11 cellular contexts compared by ENCODE assay signal in the genomic region with DNA sequence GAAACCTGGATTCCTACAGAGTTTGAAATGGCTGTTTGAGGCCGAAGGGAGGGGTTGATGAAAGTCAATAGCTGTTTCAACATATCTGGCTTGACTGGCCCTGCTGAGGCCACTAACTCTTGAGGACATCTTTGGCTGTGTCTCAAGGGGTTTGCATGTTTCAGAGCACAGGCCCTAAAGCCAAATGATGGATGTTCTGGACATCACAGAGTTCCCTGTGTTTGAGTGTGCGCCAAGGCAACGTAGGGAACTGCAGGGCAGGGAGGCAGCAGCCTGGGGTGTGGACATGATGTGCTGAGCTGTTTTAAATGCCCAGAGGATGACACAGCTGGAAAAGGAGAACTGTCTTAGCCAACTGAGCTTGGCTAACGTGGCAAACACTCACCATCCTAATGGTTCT.
A peak's percentile ranks its signal among the peaks of the same experiment; 100 is the strongest.
DNase-seq lines count a peak whose midpoint lies in the region; ATAC-seq and TF ChIP-seq lines count a peak whose summit lies in the region.
"Had no signal": no experiment of that assay in that cellular context is flagged by ENCODE, and none has a peak within 500 bp of the region (broad histone marks: within the 10 kb centered on the region; RNA-seq: fewer than 3 reads in every experiment).

No MANE protein-coding gene starts in this region.

- H3K4me1 ChIP-seq in GM23248 (ENCODE audit: insufficient read depth) (peaks cover 33% of the 10 kb centered on the region), adipocyte (ENCODE audit: control insufficient read depth, insufficient read depth, low read length) (peaks cover 34% of the 10 kb centered on the region), right cardiac atrium (ENCODE audit: control insufficient read depth, insufficient read depth, low read length) (peaks cover 15% of the 10 kb centered on the region)

- H3F3A ChIP-seq in GM23248 (ENCODE audit: insufficient read depth): peaks cover 33% of the 10 kb centered on the region

- CTCF ChIA-PET in activated CD8-positive, alpha-beta T cell treated with anti-CD3 and anti-CD28 coated beads for 36 hours (lab: Charles Lee): interaction anchor here (0.9 to 1.5 kb wide), 3 partner anchors 8 to 89 kb away, joined by 3 to 6 read pairs (median 3); no protein-coding TSS in a partner anchor

- no peaks in the 10 kb centered on the region for H3K27me3 Mint-ChIP-seq in stimulated activated memory B cell treated with anti-CD40 and anti-IgM and Interleukin-4, amounts not matched to agents 10 μg/mL and 1 μg/mL and 100 μg/mL, for 72 hours
- H3K27me3 Mint-ChIP-seq in activated CD8-positive, alpha-beta T cell treated with anti-CD3 and anti-CD28 coated beads for 36 hours: no peaks in the 10 kb centered on the region

- H3K27me3 ChIP-seq in GM23248 (replicated peaks; ENCODE audit: insufficient read depth) (no peaks in the 10 kb centered on the region), adipocyte (replicated peaks; ENCODE audit: control insufficient read depth, insufficient read depth, low read length) (no peaks in the 10 kb centered on the region), right cardiac atrium (ENCODE audit: control insufficient read depth, insufficient read depth) (no peaks in the 10 kb centered on the region)

- whole genome bisulfite sequencing in GM23248 (ENCODE audit: low coverage in 1 of 2, low lambda C conversion rate in 2 of 2, missing lambda C conversion rate in 2 of 2), 2 experiments: 2 to 5% methylated on average over 4 of the region's 4 CpGs
- 53% methylated on average over 4 of the region's 4 CpGs for WGBS in right cardiac atrium

- POLR2A ChIA-PET in activated CD8-positive, alpha-beta T cell treated with anti-CD3 and anti-CD28 coated beads for 36 hours (lab: Charles Lee): interaction anchor here (0.7 to 1.1 kb wide), 7 partner anchors 12 to 94 kb away, joined by 3 to 4 read pairs (median 3); no protein-coding TSS in a partner anchor

- H3K4me3 ChIP-seq in GM23248 (peak overlapping the region; percentile 18; the same call in 1 of the 2 replicates), adipocyte (ENCODE audit: low read length) (peak overlapping the region; percentile 48), right cardiac atrium (ENCODE audit: low read length) (no peak overlapping the region)

- in situ Hi-C loops in GM23248 (cut with MboI): no loop called here
- in situ Hi-C loops in GM13976 (cut with MboI; ENCODE audit: low sequenced_read_pairs, unreplicated experiment): no loop called here

- no peaks in the 10 kb centered on the region for H3K36me3 ChIP-seq in GM23248 (ENCODE audit: low read depth)
- H3K36me3 ChIP-seq in adipocyte (ENCODE audit: control insufficient read depth, insufficient read depth, low read length, severe bottlenecking): no peaks in the 10 kb centered on the region

- H3K27ac ChIP-seq in GM23248 (peak overlapping the region; percentile 95), right cardiac atrium (ENCODE audit: low read length) (peak overlapping the region; percentile 43)

- H4K20me1 ChIP-seq in GM23248 (ENCODE audit: insufficient read depth): no peaks in the 10 kb centered on the region

- H3K4me2 ChIP-seq in GM23248 (ENCODE audit: unreplicated experiment): peak overlapping the region; percentile 58

- H3K4me1 Mint-ChIP-seq in stimulated activated memory B cell treated with anti-CD40 and anti-IgM and Interleukin-4, amounts not matched to agents 10 μg/mL and 1 μg/mL and 100 μg/mL, for 72 hours: peaks cover 66% of the 10 kb centered on the region
- H3K4me1 Mint-ChIP-seq in activated CD8-positive, alpha-beta T cell treated with anti-CD3 and anti-CD28 coated beads for 36 hours (ENCODE audit: low read depth): peaks cover 49% of the 10 kb centered on the region

- peak; percentile 66 to 73 for ATAC-seq in right cardiac atrium
- no peak for ATAC-seq in stimulated activated memory B cell treated with anti-CD40 and anti-IgM and Interleukin-4, amounts not matched to agents 10 μg/mL and 1 μg/mL and 100 μg/mL, for 72 hours
- ATAC-seq in activated CD8-positive, alpha-beta T cell treated with anti-CD3 and anti-CD28 coated beads for 36 hours: no peak
- ATAC-seq in GM21576 (IDR thresholded peaks at IDR 0.05; ENCODE audit: unreplicated experiment): no peak

- H2AFZ ChIP-seq in GM23248: peak overlapping the region; percentile 34; the same call in 1 of the 2 replicates

- no peak for TF ChIP-seq CTCF in activated CD8-positive, alpha-beta T cell treated with anti-CD3 and anti-CD28 coated beads for 36 hours (IDR thresholded peaks at IDR 0.05)
- TF ChIP-seq CTCF in GM13976 (IDR thresholded peaks at IDR 0.05; ENCODE audit: borderline replicate concordance, control extremely low read depth, extremely low read depth, insufficient read depth, missing control alignments): no peak

- no peaks in the 10 kb centered on the region for H3K9me3 Mint-ChIP-seq in stimulated activated memory B cell treated with anti-CD40 and anti-IgM and Interleukin-4, amounts not matched to agents 10 μg/mL and 1 μg/mL and 100 μg/mL, for 72 hours
- H3K9me3 Mint-ChIP-seq in activated CD8-positive, alpha-beta T cell treated with anti-CD3 and anti-CD28 coated beads for 36 hours: no peaks in the 10 kb centered on the region

- peak overlapping the region; percentile 68 for H3K9ac ChIP-seq in GM23248
- H3K9ac ChIP-seq in adipocyte (ENCODE audit: low read length): peak overlapping the region; percentile 65

- no peak overlapping the region for H3K4me3 Mint-ChIP-seq in stimulated activated memory B cell treated with anti-CD40 and anti-IgM and Interleukin-4, amounts not matched to agents 10 μg/mL and 1 μg/mL and 100 μg/mL, for 72 hours
- no peak overlapping the region for H3K4me3 Mint-ChIP-seq in activated CD8-positive, alpha-beta T cell treated with anti-CD3 and anti-CD28 coated beads for 36 hours

- no peaks in the 10 kb centered on the region for H3K9me2 ChIP-seq in GM23248 (ENCODE audit: insufficient read depth)

- H3K9me3 ChIP-seq in GM23248 (ENCODE audit: low read depth) (no peaks in the 10 kb centered on the region), adipocyte (ENCODE audit: control insufficient read depth, low read length) (no peaks in the 10 kb centered on the region), right cardiac atrium (ENCODE audit: control insufficient read depth, low read length) (no peaks in the 10 kb centered on the region)

- H3K27ac Mint-ChIP-seq in stimulated activated memory B cell treated with anti-CD40 and anti-IgM and Interleukin-4, amounts not matched to agents 10 μg/mL and 1 μg/mL and 100 μg/mL, for 72 hours: peak overlapping the region; percentile 75
- H3K27ac Mint-ChIP-seq in activated CD8-positive, alpha-beta T cell treated with anti-CD3 and anti-CD28 coated beads for 36 hours: no peak overlapping the region

- intact Hi-C loops in right cardiac atrium (cut with DNase I): no loop called here
- intact Hi-C loops in activated CD8-positive, alpha-beta T cell treated with anti-CD3 and anti-CD28 coated beads for 36 hours (cut with micrococcal nuclease): no loop called here

- H3K36me3 Mint-ChIP-seq in stimulated activated memory B cell treated with anti-CD40 and anti-IgM and Interleukin-4, amounts not matched to agents 10 μg/mL and 1 μg/mL and 100 μg/mL, for 72 hours: peaks cover 55% of the 10 kb centered on the region
- peaks cover 24% of the 10 kb centered on the region for H3K36me3 Mint-ChIP-seq in activated CD8-positive, alpha-beta T cell treated with anti-CD3 and anti-CD28 coated beads for 36 hours (ENCODE audit: low read depth)

- peaks cover 32% of the 10 kb centered on the region for H3K79me2 ChIP-seq in GM23248 (ENCODE audit: insufficient read depth)

- peak; percentile 99 for DNase-seq in GM23248
- DNase-seq in adipocyte (ENCODE audit: low read depth): peak; percentile 70
- DNase-seq in right cardiac atrium: peak in 2 of 3 donors; percentile 67 to 69
- DNase-seq in activated CD8-positive, alpha-beta T cell treated with anti-CD3 and anti-CD28 coated beads for 36 hours: no peak
- DNase-seq in GM13976 (ENCODE audit: low spot score): no peak
- DNase-seq in SHP77 (lab: John Stamatoyannopoulos, UW): no peak
- DNase-seq: activated CD8-positive, alpha-beta memory T cell treated with anti-CD3 and anti-CD28 coated beads, Interleukin-2, amount 50 U/mL, for 48 hours; NCI-H345; SW 1271 had no signal

Comparison
In these comparisons a context has a peak if more than half of its experiments do, and no peak if none do; other contexts are left out.
1. DNase-seq: peak in GM23248 (single experiment), adipocyte (single experiment) and right cardiac atrium (2 of 3); none in activated CD8-positive, alpha-beta T cell treated with anti-CD3 and anti-CD28 coated beads for 36 hours (single experiment), GM13976 (single experiment) and SHP77 (0 of 2).
2. ATAC-seq: peak in right cardiac atrium (2 of 2); none in stimulated activated memory B cell treated with anti-CD40 and anti-IgM and Interleukin-4, amounts not matched to agents 10 μg/mL and 1 μg/mL and 100 μg/mL, for 72 hours (single experiment), activated CD8-positive, alpha-beta T cell treated with anti-CD3 and anti-CD28 coated beads for 36 hours (single experiment) and GM21576 (single experiment).